ENCODE assay signal across 16 cellular contexts in genomic region chr15:26790118-26790517, GRCh38. TPM values are rescaled to one million over a fixed set of nuclear protein-coding genes. Genes with fewer than 3 reads are reported as not detected.
DNase-seq lines count a peak whose midpoint lies in the region; TF ChIP-seq lines count a peak whose summit lies in the region.
"Had no signal": no experiment of that assay in that cellular context is flagged by ENCODE, and none has a peak within 500 bp of the region (broad histone marks: within the 10 kb centered on the region; RNA-seq: fewer than 3 reads in every experiment).

No MANE protein-coding gene starts in this region.

- DNase-seq in BE2C (peak; percentile 22), mesendoderm (peak; percentile 6), NCI-H1048 (lab: John Stamatoyannopoulos, UW) (no peak), KBM-7 (no peak)
- no peak for DNase-seq in stimulated activated CD4-positive, alpha-beta T cell treated with anti-CD3 and anti-CD28 coated beads, Interleukin-4, amount 100 ng/mL, for 4 hours
- DNase-seq: ACHN; Caco-2; CD4-positive, alpha-beta T cell; GOT3 had no signal

- no peak overlapping the region for H4K5ac ChIP-seq in mesendoderm (ENCODE audit: low read length)

- H3K27ac ChIP-seq in HEK293 (ENCODE audit: extremely low read depth, low read depth, low read length): no peak overlapping the region
- peak overlapping the region; percentile 74 for H3K27ac ChIP-seq in VCaP
- no peak overlapping the region for H3K27ac ChIP-seq in mesendoderm (ENCODE audit: low read depth, low read length)
- H3K27ac ChIP-seq: C4-2B, KMS-11 had no signal

- WGBS in mesendoderm (ENCODE audit: extremely low coverage, insufficient coverage, low lambda C conversion rate): no CpG with 5 or more reads among the region's 8 CpGs

- no peaks in the 10 kb centered on the region for H3K4me1 ChIP-seq in BE2C
- no peaks in the 10 kb centered on the region for H3K4me1 ChIP-seq in HEK293 (ENCODE audit: control insufficient read depth, insufficient read depth, low read length)
- no peaks in the 10 kb centered on the region for H3K4me1 ChIP-seq in mesendoderm (ENCODE audit: control insufficient read depth, low read depth, low read length)
- H3K4me1 ChIP-seq: Caco-2, HAP-1 had no signal

- no peak overlapping the region for H2BK5ac ChIP-seq in mesendoderm (ENCODE audit: low read length)

- no peaks in the 10 kb centered on the region for H3K79me1 ChIP-seq in mesendoderm (ENCODE audit: low read length)

- H3K4ac ChIP-seq in mesendoderm (ENCODE audit: low read depth, low read length): no peak overlapping the region

- H3K9me3 ChIP-seq in BE2C (no peaks in the 10 kb centered on the region), HEK293 (ENCODE audit: control insufficient read depth, insufficient read depth, low read depth, low read length) (no peaks in the 10 kb centered on the region)

- in situ Hi-C loops in KBM-7 (cut with MboI; ENCODE audit: low pct_unique_long_range_greater_than_20kb, low sequenced_read_pairs): no loop called here

- TF ChIP-seq CTCF in BE2C (IDR thresholded peaks at IDR 0.05; ENCODE audit: low read depth, low read length) (no peak), HEK293 (tag by site-specific recombination; IDR thresholded peaks at IDR 0.05) (no peak), VCaP (conservative IDR thresholded peaks at IDR 0.05) (no peak)

- H3K36me3 ChIP-seq in BE2C (no peaks in the 10 kb centered on the region), HEK293 (ENCODE audit: control insufficient read depth in 2 of 2, insufficient read depth in 1 of 2, low read length in 2 of 2) (no peaks in the 10 kb centered on the region), mesendoderm (ENCODE audit: control insufficient read depth, insufficient read depth, low read length) (no peaks in the 10 kb centered on the region)
- H3K36me3 ChIP-seq: HAP-1 had no signal

- H3K79me2 ChIP-seq in mesendoderm (ENCODE audit: control insufficient read depth, insufficient read depth, low read length): no peaks in the 10 kb centered on the region

- H2AK5ac ChIP-seq in mesendoderm (ENCODE audit: low read length): no peak overlapping the region

- CTCF ChIA-PET in HEK293 (lab: Yijun Ruan, JAX): interaction anchor here (0.7 to 1.2 kb wide), 2 partner anchors 9 to 98 kb away, joined by 3 to 4 read pairs; no protein-coding TSS in a partner anchor

- H3K4me2 ChIP-seq in mesendoderm (ENCODE audit: low read length): no peak overlapping the region
- H3K4me2 ChIP-seq: KMS-11 had no signal

- no peak overlapping the region for H4K8ac ChIP-seq in mesendoderm (ENCODE audit: low read depth, low read length)

- H3K4me3 ChIP-seq in BE2C (ENCODE audit: low read depth, low read length) (no peak overlapping the region), HEK293 (ENCODE audit: low read depth, low read length) (no peak overlapping the region), mesendoderm (ENCODE audit: low read length) (no peak overlapping the region)
- H3K4me3 ChIP-seq: HAP-1 had no signal

- H3K56ac ChIP-seq in mesendoderm (ENCODE audit: low read length): no peak overlapping the region

- no peak overlapping the region for H2BK120ac ChIP-seq in mesendoderm (ENCODE audit: low read depth, low read length)

- no peaks in the 10 kb centered on the region for H3K27me3 ChIP-seq in BE2C
- no peaks in the 10 kb centered on the region for H3K27me3 ChIP-seq in mesendoderm (ENCODE audit: insufficient read depth, low read length, poor library complexity)

- POLR2A ChIA-PET in HEK293 (lab: Yijun Ruan, JAX): no interaction called here

- H3K23ac ChIP-seq in mesendoderm (ENCODE audit: low read length): no peak overlapping the region

- no peak overlapping the region for H2BK15ac ChIP-seq in mesendoderm (replicated peaks; ENCODE audit: low read depth)

- no peak overlapping the region for H3K18ac ChIP-seq in mesendoderm (ENCODE audit: low read length)

- H3K9ac ChIP-seq in mesendoderm (ENCODE audit: low read length): no peak overlapping the region
- H3K9ac ChIP-seq: KMS-11 had no signal

TF ChIP-seq in HEK293, 187 proteins besides CTCF, POLR2A, EP300 and RAD21:
- TF ChIP-seq ZNF10 (tag by site-specific recombination; IDR thresholded peaks at IDR 0.05): no peak
- TF ChIP-seq ZNF777 (tag by site-specific recombination; IDR thresholded peaks at IDR 0.05; ENCODE audit: borderline replicate concordance): no peak
- TF ChIP-seq ZNF596 (tag by site-specific recombination; IDR thresholded peaks at IDR 0.05): no peak
- no peak for TF ChIP-seq ATF2 (tag by site-specific recombination; IDR thresholded peaks at IDR 0.05; ENCODE audit: low read depth)
- peak; percentile 20; the same call in 1 of the 2 replicates for TF ChIP-seq SP3 (tag by site-specific recombination; IDR thresholded peaks at IDR 0.05)
- no peak for TF ChIP-seq PRDM1 (tag by site-specific recombination; IDR thresholded peaks at IDR 0.05)
- peak; percentile 63 for TF ChIP-seq SP2 (tag by site-specific recombination; IDR thresholded peaks at IDR 0.05)
- no peak for TF ChIP-seq ZNF521 (tag by site-specific recombination; IDR thresholded peaks at IDR 0.05)
- TF ChIP-seq ZNF302 (tag by site-specific recombination; IDR thresholded peaks at IDR 0.05; ENCODE audit: low read depth): no peak
- no peak for TF ChIP-seq TCF7L2 (IDR thresholded peaks at IDR 0.05; ENCODE audit: borderline replicate concordance, low read depth, low read length)
- TF ChIP-seq ZNF830 (tag by site-specific recombination; IDR thresholded peaks at IDR 0.05; ENCODE audit: low read depth): no peak
- no peak for TF ChIP-seq ZNF654 (tag by site-specific recombination; IDR thresholded peaks at IDR 0.05; ENCODE audit: low read depth)
- no peak for TF ChIP-seq SETDB1 (IDR thresholded peaks at IDR 0.05; ENCODE audit: insufficient read length, low read length)

RNA-seq across cellular contexts. Expression of gene GABRB3, which starts 17.3 kb away (rescaled TPM):
- 61.2 TPM for polyA plus RNA-seq in BE2C (2012; ENCODE audit: insufficient read depth, insufficient read length, low read depth)
- 125 TPM for polyA plus RNA-seq in mesendoderm (2013, experiment 1 of 2)
- 127 TPM for polyA plus RNA-seq in mesendoderm (2013, experiment 2 of 2)
- polyA plus RNA-seq: HepG2, IgD-negative memory B cell had no signal

Comparison
In these comparisons a context has a peak if more than half of its experiments do, and no peak if none do; other contexts are left out.
1. DNase-seq: peak in BE2C (single experiment) and mesendoderm (single experiment); none in stimulated activated CD4-positive, alpha-beta T cell treated with anti-CD3 and anti-CD28 coated beads, Interleukin-4, amount 100 ng/mL, for 4 hours (0 of 2), NCI-H1048 (single experiment) and KBM-7 (single experiment).